1 cellular context compared by ENCODE assay signal in genomic region chr4:67122029-67122428, GRCh38.
TF ChIP-seq lines count a peak whose summit lies in the region.

No MANE protein-coding gene starts in this region.

TF ChIP-seq in H1, 55 proteins besides CTCF, POLR2A, EP300 and RAD21 (continued from another document):
- TF ChIP-seq USF2 (IDR thresholded peaks at IDR 0.05; ENCODE audit: low read length) (no peak), FOSL1 (IDR thresholded peaks at IDR 0.05; ENCODE audit: insufficient read depth, low read depth, low read length) (no peak), ZNF274 (IDR thresholded peaks at IDR 0.05; ENCODE audit: borderline replicate concordance, extremely low read depth, low read length) (no peak), CBX8 (IDR thresholded peaks at IDR 0.05; ENCODE audit: borderline replicate concordance, low read depth, low read length) (no peak), RFX5 (IDR thresholded peaks at IDR 0.05; ENCODE audit: borderline replicate concordance, low read depth, low read length) (no peak), PHF8 (conservative IDR thresholded peaks at IDR 0.05; ENCODE audit: low read depth, low read length) (no peak), SP2 (IDR thresholded peaks at IDR 0.05; ENCODE audit: low read length) (no peak)
